Comparison of ENCODE assay signal across 1 cellular context in the genomic region with DNA sequence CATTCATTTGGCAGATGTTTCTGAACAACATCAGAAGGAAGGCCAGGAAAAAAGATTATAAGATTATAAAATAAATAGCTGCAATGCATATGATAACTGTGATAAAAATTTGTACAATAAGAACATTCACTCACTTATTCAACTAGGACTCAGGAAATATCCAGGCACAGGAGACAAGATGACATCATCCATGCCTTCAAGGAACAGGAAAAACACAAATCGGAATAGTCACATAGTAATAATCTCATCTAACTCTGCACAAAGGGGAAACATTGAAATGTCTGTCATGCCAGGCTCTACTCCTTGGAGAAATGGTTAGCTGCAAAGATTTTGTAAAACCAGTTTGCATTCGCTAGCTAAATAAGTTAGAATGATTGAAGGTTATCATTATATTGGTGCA.
TF ChIP-seq lines count a peak whose summit lies in the region.

No MANE protein-coding gene starts in this region.

TF ChIP-seq in IMR-90, 13 proteins besides CTCF, POLR2A, EP300 and RAD21 (continued from another document):
- TF ChIP-seq BHLHE40 (IDR thresholded peaks at IDR 0.05; ENCODE audit: low read depth, low read length) (no peak), NFE2L2 (IDR thresholded peaks at IDR 0.05; ENCODE audit: low read depth, low read length) (no peak), MAFK (IDR thresholded peaks at IDR 0.05; ENCODE audit: low read depth, low read length) (no peak), CEBPB (IDR thresholded peaks at IDR 0.05; ENCODE audit: low read depth, low read length) (no peak)
- TF ChIP-seq, protein P1, sequence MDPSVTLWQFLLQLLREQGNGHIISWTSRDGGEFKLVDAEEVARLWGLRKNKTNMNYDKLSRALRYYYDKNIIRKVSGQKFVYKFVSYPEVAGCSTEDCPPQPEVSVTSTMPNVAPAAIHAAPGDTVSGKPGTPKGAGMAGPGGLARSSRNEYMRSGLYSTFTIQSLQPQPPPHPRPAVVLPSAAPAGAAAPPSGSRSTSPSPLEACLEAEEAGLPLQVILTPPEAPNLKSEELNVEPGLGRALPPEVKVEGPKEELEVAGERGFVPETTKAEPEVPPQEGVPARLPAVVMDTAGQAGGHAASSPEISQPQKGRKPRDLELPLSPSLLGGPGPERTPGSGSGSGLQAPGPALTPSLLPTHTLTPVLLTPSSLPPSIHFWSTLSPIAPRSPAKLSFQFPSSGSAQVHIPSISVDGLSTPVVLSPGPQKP (IDR thresholded peaks at IDR 0.05; ENCODE audit: borderline replicate concordance, low read depth, low read length), result no peak
TF ChIP-seq in IMR-90: peak in this region for 0.
